Comparison of ENCODE assay signal across 29 cellular contexts in genomic region chr5:133794066-133794465, GRCh38.
"Had no signal": no experiment of that assay in that cellular context is flagged by ENCODE, and none has a peak within 500 bp of the region (broad histone marks: within the 10 kb centered on the region; RNA-seq: fewer than 3 reads in every experiment).

No MANE protein-coding gene starts in this region.

- H3K27me3 ChIP-seq: neural progenitor cell, neutrophil, ovary, right lobe of liver, sigmoid colon, thyroid gland, tibial nerve, upper lobe of right lung, vagina had no signal

- H3K4me1 Mint-ChIP-seq: naive thymus-derived CD4-positive, alpha-beta T cell; natural killer cell; stimulated activated effector memory CD8-positive, alpha-beta T cell treated with anti-CD3 and anti-CD28 coated beads, Interleukin-12 subunit alpha, Interleukin-12 subunit beta, amount 100 ng/mL, for 72 hours had no signal

- H3K4me3 Mint-ChIP-seq: naive thymus-derived CD4-positive, alpha-beta T cell; natural killer cell; nephron; neural progenitor cell; stimulated activated effector memory CD8-positive, alpha-beta T cell treated with anti-CD3 and anti-CD28 coated beads, Interleukin-12 subunit alpha, Interleukin-12 subunit beta, amount 100 ng/mL, for 72 hours; stimulated activated naive B cell treated with anti-CD40 and anti-IgM and Interleukin-4, amounts not matched to agents 10 μg/mL and 1 μg/mL and 100 μg/mL, for 72 hours; stimulated activated naive CD8-positive, alpha-beta T cell treated with anti-CD3 and anti-CD28 coated beads, Interleukin-15, Interleukin-2, amounts not matched to agents 100 ng/mL and 50 ng/mL, for 24 hours had no signal

- DNase-seq: naive thymus-derived CD4-positive, alpha-beta T cell; natural killer cell; nucleus accumbens; ovary; posterior cingulate gyrus; psoas muscle; right cardiac atrium; sigmoid colon; small intestine; stimulated activated CD4-positive, alpha-beta T cell treated with anti-CD3 and anti-CD28 coated beads, Interleukin-15, amount 100 ng/mL, for 24 hours; stimulated activated CD4-positive, alpha-beta T cell treated with anti-CD3 and anti-CD28 coated beads, Interleukin-2, amount 100 ng/mL, for 24 hours; stimulated activated CD4-positive, alpha-beta T cell treated with anti-CD3 and anti-CD28 coated beads, Interleukin-2, amount 100 ng/mL, for 48 hours; stimulated activated CD4-positive, alpha-beta T cell treated with anti-CD3 and anti-CD28 coated beads, Interleukin-4, amount 100 ng/mL, for 24 hours; stimulated activated naive B cell treated with anti-CD40 and anti-IgM and Interleukin-4, amounts not matched to agents 10 μg/mL and 1 μg/mL and 100 μg/mL, for 72 hours; stimulated activated naive CD4-positive, alpha-beta T cell treated with Interleukin-2 at 50 U/mL for 16 hours; stomach; thyroid gland; upper lobe of right lung had no signal

- H3K9ac ChIP-seq: neural progenitor cell, parathyroid adenoma had no signal

- H3K27me3 Mint-ChIP-seq: stimulated activated naive B cell treated with anti-CD40 and anti-IgM and Interleukin-4, amounts not matched to agents 10 μg/mL and 1 μg/mL and 100 μg/mL, for 72 hours; stimulated activated naive CD8-positive, alpha-beta T cell treated with anti-CD3 and anti-CD28 coated beads, Interleukin-15, Interleukin-2, amounts not matched to agents 100 ng/mL and 50 ng/mL, for 24 hours had no signal

- H3K36me3 ChIP-seq: neural progenitor cell, neutrophil, ovary, right lobe of liver, sigmoid colon, stomach, thoracic aorta, thyroid gland, tibial nerve, upper lobe of right lung, vagina had no signal

- H3K4me1 ChIP-seq: neural progenitor cell, parathyroid adenoma, psoas muscle, sigmoid colon, stomach, thyroid gland, tibial nerve, upper lobe of right lung, vagina had no signal

- H3K4me2 ChIP-seq: neural progenitor cell had no signal

- H3K27ac Mint-ChIP-seq: naive thymus-derived CD4-positive, alpha-beta T cell; natural killer cell; nephron; neural progenitor cell; progenitor cell of endocrine pancreas; stimulated activated effector memory CD8-positive, alpha-beta T cell treated with anti-CD3 and anti-CD28 coated beads, Interleukin-12 subunit alpha, Interleukin-12 subunit beta, amount 100 ng/mL, for 72 hours; stimulated activated naive B cell treated with anti-CD40 and anti-IgM and Interleukin-4, amounts not matched to agents 10 μg/mL and 1 μg/mL and 100 μg/mL, for 72 hours; stimulated activated naive CD8-positive, alpha-beta T cell treated with anti-CD3 and anti-CD28 coated beads, Interleukin-15, Interleukin-2, amounts not matched to agents 100 ng/mL and 50 ng/mL, for 24 hours had no signal

- H3K4me3 ChIP-seq: neural progenitor cell, ovary, psoas muscle, right lobe of liver, sigmoid colon, stomach, thoracic aorta, thyroid gland, tibial nerve, upper lobe of right lung, vagina had no signal

- H3K27ac ChIP-seq: neural progenitor cell, neutrophil, ovary, parathyroid adenoma, psoas muscle, right lobe of liver, sigmoid colon, stomach, thoracic aorta, thyroid gland, tibial nerve, upper lobe of right lung, vagina had no signal

- H3K9me3 ChIP-seq: neutrophil, ovary, psoas muscle, right lobe of liver, sigmoid colon, stomach, thoracic aorta, thyroid gland, tibial nerve, upper lobe of right lung, vagina had no signal

- H3K36me3 Mint-ChIP-seq: naive thymus-derived CD4-positive, alpha-beta T cell; natural killer cell; neural progenitor cell; stimulated activated effector memory CD8-positive, alpha-beta T cell treated with anti-CD3 and anti-CD28 coated beads, Interleukin-12 subunit alpha, Interleukin-12 subunit beta, amount 100 ng/mL, for 72 hours; stimulated activated naive B cell treated with anti-CD40 and anti-IgM and Interleukin-4, amounts not matched to agents 10 μg/mL and 1 μg/mL and 100 μg/mL, for 72 hours had no signal

- H2AFZ ChIP-seq: neural progenitor cell, parathyroid adenoma had no signal

- ATAC-seq: naive thymus-derived CD4-positive, alpha-beta T cell; natural killer cell; psoas muscle; right cardiac atrium; right lobe of liver; stimulated activated effector memory CD8-positive, alpha-beta T cell treated with anti-CD3 and anti-CD28 coated beads, Interleukin-12 subunit alpha, Interleukin-12 subunit beta, amount 100 ng/mL, for 72 hours; stimulated activated naive B cell treated with anti-CD40 and anti-IgM and Interleukin-4, amounts not matched to agents 10 μg/mL and 1 μg/mL and 100 μg/mL, for 72 hours; upper lobe of right lung had no signal

- H3K9me3 Mint-ChIP-seq: natural killer cell; nephron; neural progenitor cell; stimulated activated effector memory CD8-positive, alpha-beta T cell treated with anti-CD3 and anti-CD28 coated beads, Interleukin-12 subunit alpha, Interleukin-12 subunit beta, amount 100 ng/mL, for 72 hours; stimulated activated naive B cell treated with anti-CD40 and anti-IgM and Interleukin-4, amounts not matched to agents 10 μg/mL and 1 μg/mL and 100 μg/mL, for 72 hours; stimulated activated naive CD8-positive, alpha-beta T cell treated with anti-CD3 and anti-CD28 coated beads, Interleukin-15, Interleukin-2, amounts not matched to agents 100 ng/mL and 50 ng/mL, for 24 hours had no signal

- H3K79me2 ChIP-seq: parathyroid adenoma had no signal
